1 cellular context compared by ENCODE assay signal in genomic region chr6:20879526-20879925, GRCh38.
TF ChIP-seq lines count a peak whose summit lies in the region.

No MANE protein-coding gene starts in this region.

TF ChIP-seq in H1, 55 proteins besides CTCF, POLR2A, EP300 and RAD21:
- TF ChIP-seq SUZ12 (IDR thresholded peaks at IDR 0.05; ENCODE audit: low read length), result no peak
- no peak for TF ChIP-seq CHD2 (IDR thresholded peaks at IDR 0.05; ENCODE audit: low read length)
- TF ChIP-seq YY1 (IDR thresholded peaks at IDR 0.05; ENCODE audit: low read depth, low read length), result no peak
- TF ChIP-seq NRF1 (IDR thresholded peaks at IDR 0.05; ENCODE audit: low read depth, low read length), result no peak
- no peak for TF ChIP-seq ZNF274 (IDR thresholded peaks at IDR 0.05; ENCODE audit: borderline replicate concordance, extremely low read depth, low read length)
- TF ChIP-seq RNF2 (IDR thresholded peaks at IDR 0.05; ENCODE audit: borderline replicate concordance, low read depth, low read length, missing control alignments, poor library complexity, severe bottlenecking), result no peak
- TF ChIP-seq, protein P1, sequence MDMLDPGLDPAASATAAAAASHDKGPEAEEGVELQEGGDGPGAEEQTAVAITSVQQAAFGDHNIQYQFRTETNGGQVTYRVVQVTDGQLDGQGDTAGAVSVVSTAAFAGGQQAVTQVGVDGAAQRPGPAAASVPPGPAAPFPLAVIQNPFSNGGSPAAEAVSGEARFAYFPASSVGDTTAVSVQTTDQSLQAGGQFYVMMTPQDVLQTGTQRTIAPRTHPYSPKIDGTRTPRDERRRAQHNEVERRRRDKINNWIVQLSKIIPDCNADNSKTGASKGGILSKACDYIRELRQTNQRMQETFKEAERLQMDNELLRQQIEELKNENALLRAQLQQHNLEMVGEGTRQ (IDR thresholded peaks at IDR 0.05; ENCODE audit: low read length), result no peak
- TF ChIP-seq TAF1 (IDR thresholded peaks at IDR 0.05; ENCODE audit: low read depth, low read length), result no peak
- TF ChIP-seq RFX5 (IDR thresholded peaks at IDR 0.05; ENCODE audit: borderline replicate concordance, low read depth, low read length), result no peak
- no peak for TF ChIP-seq JUN (IDR thresholded peaks at IDR 0.05; ENCODE audit: low read depth, low read length)
- TF ChIP-seq HDAC2 (IDR thresholded peaks at IDR 0.05; ENCODE audit: borderline replicate concordance in 1 of 2, low read depth in 2 of 2, low read length in 2 of 2), result no peak
- no peak for TF ChIP-seq GABPA (IDR thresholded peaks at IDR 0.05; ENCODE audit: borderline replicate concordance, insufficient read depth, low read length)
- no peak for TF ChIP-seq E2F6 (IDR thresholded peaks at IDR 0.05)
